19 cellular contexts compared by ENCODE assay signal in the genomic region with DNA sequence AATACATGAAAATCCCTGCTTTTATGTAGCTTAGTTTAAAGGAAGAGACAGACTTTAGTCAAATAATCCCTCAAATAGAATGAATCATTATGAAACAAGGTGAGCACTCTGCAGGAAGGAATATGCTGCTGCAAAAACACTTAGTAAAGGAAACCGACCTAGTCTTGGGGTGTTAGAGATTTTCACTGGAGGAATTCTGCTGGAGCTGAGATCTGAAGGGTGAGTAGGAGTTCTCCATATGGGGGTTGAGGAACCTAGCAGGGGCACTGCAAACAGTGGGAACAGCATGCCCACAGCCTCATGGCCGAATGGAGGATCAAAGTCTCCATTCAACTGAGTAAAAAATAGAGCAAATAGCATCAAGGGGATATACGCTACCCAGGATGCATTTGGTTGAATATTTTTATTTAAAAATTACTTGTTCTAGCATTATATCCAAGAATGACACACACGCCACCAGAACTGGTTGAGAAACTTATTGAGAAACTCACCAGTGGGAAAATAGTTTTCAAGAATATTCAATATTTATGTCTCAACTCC. TPM values are rescaled to one million over a fixed set of nuclear protein-coding genes. Genes with fewer than 3 reads are reported as not detected.
DNase-seq lines count a peak whose midpoint lies in the region; ATAC-seq, FAIRE-seq and TF ChIP-seq lines count a peak whose summit lies in the region.
"Had no signal": no experiment of that assay in that cellular context is flagged by ENCODE, and none has a peak within 500 bp of the region (broad histone marks: within the 10 kb centered on the region; RNA-seq: fewer than 3 reads in every experiment).

No MANE protein-coding gene starts in this region.

- peak overlapping the region; percentile 18 to 55 (median 34); a peak in 5 of 6 replicates for H3K4me3 ChIP-seq in HepG2 (replicated peaks in 1 of 3; ENCODE audit: insufficient read depth in 1 of 3, low read depth in 2 of 3, low read length in 3 of 3)
- no peak overlapping the region for H3K4me3 ChIP-seq in pancreas
- H3K4me3 ChIP-seq in esophagus squamous epithelium = no peak overlapping the region
- H3K4me3 ChIP-seq: GM23338 had no signal

- BruUV-seq in HepG2 (replicated peaks; lab: Mats Ljungman, UMichigan) = TSS peak; percentile 41

- peaks cover 31% of the 10 kb centered on the region for H3K27me3 Mint-ChIP-seq in activated naive CD4-positive, alpha-beta T cell treated with anti-CD3 and anti-CD28 coated beads, Interleukin-2, amount 10 ng/mL, durations not matched to agents 7 days and 5 days

- CTCF ChIA-PET in HepG2 (lab: Yijun Ruan, JAX; ENCODE audit: low intra/inter-chr PET ratio, low total read pairs) = no interaction called here
- CTCF ChIA-PET in activated naive CD4-positive, alpha-beta T cell treated with anti-CD3 and anti-CD28 coated beads, Interleukin-2, amount 10 ng/mL, durations not matched to agents 7 days and 5 days (lab: Charles Lee) = no interaction called here

- WGBS in HepG2 (ENCODE audit: low lambda C conversion rate) = 5% methylated on average over 4 of the region's 4 CpGs
- WGBS in pancreas, 2 donors = 37 to 49% methylated on average over 4 of the region's 4 CpGs
- WGBS in esophagus squamous epithelium, 2 donors = 54 to 69% methylated on average over 4 of the region's 4 CpGs

- no peaks in the 10 kb centered on the region for H3K36me3 Mint-ChIP-seq in activated naive CD4-positive, alpha-beta T cell treated with anti-CD3 and anti-CD28 coated beads, Interleukin-2, amount 50 U/mL, for 72 hours
- H3K36me3 Mint-ChIP-seq in activated naive CD4-positive, alpha-beta T cell treated with anti-CD3 and anti-CD28 coated beads, Interleukin-2, amount 10 ng/mL, durations not matched to agents 7 days and 5 days = no peaks in the 10 kb centered on the region
- H3K36me3 Mint-ChIP-seq: CD14-positive monocyte; CD4-positive, alpha-beta memory T cell; IgD-negative memory B cell had no signal

- H2AFZ ChIP-seq in HepG2 (ENCODE audit: low read length) = no peak overlapping the region
- H2AFZ ChIP-seq: GM23338 had no signal

- peak; percentile 61 for DNase-seq in HepG2 (ENCODE audit: low spot score)
- DNase-seq in pancreas = no peak
- no peak for DNase-seq in esophagus squamous epithelium (lab: John Stamatoyannopoulos, UW)
- no peak for DNase-seq in activated naive CD4-positive, alpha-beta T cell treated with anti-CD3 and anti-CD28 coated beads, Interleukin-2, amount 50 U/mL, for 72 hours (ENCODE audit: low spot score in 2 of 2)
- no peak for DNase-seq in activated naive CD4-positive, alpha-beta T cell treated with anti-CD3 and anti-CD28 coated beads, Interleukin-2, amount 10 ng/mL, durations not matched to agents 7 days and 5 days
- DNase-seq: AML-193; CD4-positive, alpha-beta memory T cell; DMS79 treated with DMSO at 0.1 percent for 48 hours; GF-D8; HCEC 1CT had no signal

- H3K36me3 ChIP-seq in HepG2 (replicated peaks in 1 of 2; ENCODE audit: control insufficient read depth in 1 of 2, insufficient read depth in 2 of 2, low read length in 2 of 2) (peaks cover 5 to 37% of the 10 kb centered on the region in 2 experiments; a peak in 4 of 5 replicates), pancreas (no peaks in the 10 kb centered on the region), esophagus squamous epithelium (no peaks in the 10 kb centered on the region)

- no peak overlapping the region for H3K27ac Mint-ChIP-seq in activated naive CD4-positive, alpha-beta T cell treated with anti-CD3 and anti-CD28 coated beads, Interleukin-2, amount 50 U/mL, for 72 hours
- H3K27ac Mint-ChIP-seq in activated naive CD4-positive, alpha-beta T cell treated with anti-CD3 and anti-CD28 coated beads, Interleukin-2, amount 10 ng/mL, durations not matched to agents 7 days and 5 days = no peak overlapping the region
- H3K27ac Mint-ChIP-seq: CD14-positive monocyte; CD4-positive, alpha-beta memory T cell; GM23338; IgD-negative memory B cell had no signal

- H3K4me2 ChIP-seq in HepG2 (ENCODE audit: low read depth, low read length) = peak overlapping the region; percentile 87
- H3K4me2 ChIP-seq: GM23338 had no signal

- in situ Hi-C loops in HepG2 (cut with HindIII; ENCODE audit: extremely low pct_ligation_motif_present, low pct_unique_long_range_greater_than_20kb) = no loop called here

- intact Hi-C loops in HepG2 (cut with micrococcal nuclease; ENCODE audit: unreplicated experiment) = loop anchor here (1.0 to 10.0 kb wide), 2 partner anchors 10 to 88 kb away; no protein-coding TSS in a partner anchor
- intact Hi-C loops in pancreas (cut with DNase I) = no loop called here
- intact Hi-C loops in esophagus squamous epithelium (cut with DNase I) = no loop called here

- H3K4me1 ChIP-seq in HepG2 (ENCODE audit: insufficient read depth, low read length) = peaks cover 78% of the 10 kb centered on the region
- peaks cover 0 to 9% (median 0%) of the 10 kb centered on the region in 3 donors for H3K4me1 ChIP-seq in pancreas
- peaks cover 0 to 7% (median 0%) of the 10 kb centered on the region in 3 donors for H3K4me1 ChIP-seq in esophagus squamous epithelium

- TF ChIP-seq EP300 in HepG2 (IDR thresholded peaks at IDR 0.05; ENCODE audit: low read depth in 2 of 2, low read length in 2 of 2) (0 out of 4 replicates have a peak, but pooled peaks of 1 of the 2 experiments have one; percentile 3), HepG2 (CRISPR knock-in tag; IDR thresholded peaks at IDR 0.05; ENCODE audit: borderline replicate concordance) (no peak)

- H4K20me1 ChIP-seq in HepG2 (ENCODE audit: insufficient read depth, low read length) = no peaks in the 10 kb centered on the region

- H3K4me1 Mint-ChIP-seq in activated naive CD4-positive, alpha-beta T cell treated with anti-CD3 and anti-CD28 coated beads, Interleukin-2, amount 10 ng/mL, durations not matched to agents 7 days and 5 days = no peaks in the 10 kb centered on the region
- H3K4me1 Mint-ChIP-seq: CD14-positive monocyte; CD4-positive, alpha-beta memory T cell; IgD-negative memory B cell had no signal

- H3K9me3 ChIP-seq in HepG2 (ENCODE audit: low read length) (no peaks in the 10 kb centered on the region), pancreas (no peaks in the 10 kb centered on the region), esophagus squamous epithelium (no peaks in the 10 kb centered on the region)

- 0 out of 2 replicates have a peak, but pooled peaks have one; percentile 9 for TF ChIP-seq RAD21 in HepG2 (CRISPR knock-in tag; IDR thresholded peaks at IDR 0.05)

- TF ChIP-seq CTCF in HepG2 (CRISPR knock-in tag; IDR thresholded peaks at IDR 0.05) (no peak), pancreas (IDR thresholded peaks at IDR 0.05) (no peak), esophagus squamous epithelium (IDR thresholded peaks at IDR 0.05) (no peak)

- H3K27me3 ChIP-seq in HepG2 (ENCODE audit: control insufficient read depth in 1 of 2, insufficient read depth in 2 of 2, low read length in 2 of 2) (no peaks in the 10 kb centered on the region), pancreas (no peaks in the 10 kb centered on the region), esophagus squamous epithelium (peaks cover 0 to 95% (median 0%) of the 10 kb centered on the region in 4 donors)

- POLR2A ChIA-PET in HepG2 (lab: Yijun Ruan, JAX) = interaction anchor here (1.1 to 10.9 kb wide), 14 partner anchors 9 to 181 kb away, joined by 3 to 359 read pairs (median 7); a partner anchor contains a TSS

- H3K27ac ChIP-seq in HepG2 (ENCODE audit: extremely low read length, insufficient read depth, low read length) (peak overlapping the region; percentile 98), pancreas (peak overlapping the region in 1 of 4 donors; percentile 31), esophagus squamous epithelium (no peak overlapping the region)
- H3K27ac ChIP-seq: HL-60 had no signal

- H3K9me3 Mint-ChIP-seq in activated naive CD4-positive, alpha-beta T cell treated with anti-CD3 and anti-CD28 coated beads, Interleukin-2, amount 50 U/mL, for 72 hours = no peaks in the 10 kb centered on the region
- H3K9me3 Mint-ChIP-seq in activated naive CD4-positive, alpha-beta T cell treated with anti-CD3 and anti-CD28 coated beads, Interleukin-2, amount 10 ng/mL, durations not matched to agents 7 days and 5 days = no peaks in the 10 kb centered on the region
- H3K9me3 Mint-ChIP-seq: GM23338 had no signal

- peaks cover 71% of the 10 kb centered on the region for H3K79me2 ChIP-seq in HepG2 (ENCODE audit: insufficient read depth, low read length)

- H3K4me3 Mint-ChIP-seq in activated naive CD4-positive, alpha-beta T cell treated with anti-CD3 and anti-CD28 coated beads, Interleukin-2, amount 10 ng/mL, durations not matched to agents 7 days and 5 days = no peak overlapping the region
- H3K4me3 Mint-ChIP-seq: CD4-positive, alpha-beta memory T cell; GM23338; IgD-negative memory B cell had no signal

- FAIRE-seq in HepG2 (lab: Jason Lieb, UNC) = no peak
- FAIRE-seq in pancreas (lab: Jason Lieb, UNC) = no peak
- FAIRE-seq: A204.1, H54 had no signal

- TF ChIP-seq POLR2A in HepG2 (IDR thresholded peaks at IDR 0.05; ENCODE audit: insufficient read depth in 1 of 2, low read depth in 2 of 2, low read length in 2 of 2) (no peak; a peak in 1 of 4 replicates), esophagus squamous epithelium (IDR thresholded peaks at IDR 0.05) (no peak)

- ATAC-seq in esophagus mucosa = peak; percentile 61
- ATAC-seq in HepG2 = peak; percentile 48
- ATAC-seq in pancreas = peak in 3 of 4 donors; percentile 21 to 46 (median 39)
- no peak for ATAC-seq in activated naive CD4-positive, alpha-beta T cell treated with anti-CD3 and anti-CD28 coated beads, Interleukin-2, amount 50 U/mL, for 72 hours
- ATAC-seq: GM23338 had no signal

- peak overlapping the region; percentile 93 for H3K9ac ChIP-seq in HepG2 (ENCODE audit: insufficient read depth, low read depth, low read length)

RNA-seq across cellular contexts. Expression of a gene that starts 3.5 kb away (rescaled TPM):
- total RNA-seq in esophagus mucosa = not detected
- total RNA-seq in HepG2 (2016; rRNA removed; fragmentation: Illumina TruSeq; extraction: Trizol) = 603 and 1,197 TPM in 2 replicates
- 49.3 and 57.5 TPM in 2 replicates for total RNA-seq in HepG2 (2016; cell fraction: cytosol; rRNA removed; fragmentation: Illumina TruSeq; extraction: Trizol; ENCODE audit: low read depth)
- 560 and 1,175 TPM in 2 replicates for total RNA-seq in HepG2 (2016; cell fraction: insoluble cytoplasmic fraction; rRNA removed; fragmentation: Illumina TruSeq; extraction: Trizol)
- total RNA-seq in HepG2 (2016; cell fraction: membrane; rRNA removed; fragmentation: Illumina TruSeq; extraction: Trizol) = 127 and 151 TPM in 2 replicates
- 929 and 1,111 TPM in 2 replicates for total RNA-seq in HepG2 (2016; cell fraction: nucleus; rRNA removed; fragmentation: Illumina TruSeq; extraction: Trizol)
- 1,427 and 1,430 TPM in 2 replicates for polyA plus RNA-seq in HepG2 (2011; rRNA removed)
- 1,054 and 1,367 TPM in 2 replicates for polyA plus RNA-seq in HepG2 (2011; cell fraction: cytosol; rRNA removed)
- 619 and 697 TPM in 2 replicates for polyA plus RNA-seq in HepG2 (2011; cell fraction: nucleus; rRNA removed)
- polyA plus RNA-seq in HepG2 (2012) = 1,282 and 1,626 TPM in 2 replicates
- 51.7 and 58.6 TPM in 2 replicates for polyA plus RNA-seq in HepG2 (2016; cell fraction: cytosol; fragmentation: Illumina TruSeq; extraction: Trizol; ENCODE audit: low read depth)
- polyA plus RNA-seq in HepG2 (2016; cell fraction: insoluble cytoplasmic fraction; fragmentation: Illumina TruSeq; extraction: Trizol; ENCODE audit: low read depth) = 462 and 464 TPM in 2 replicates
- 94.8 and 114 TPM in 2 replicates for polyA plus RNA-seq in HepG2 (2016; cell fraction: membrane; fragmentation: Illumina TruSeq; extraction: Trizol; ENCODE audit: low read depth)
- 923 and 981 TPM in 2 replicates for polyA plus RNA-seq in HepG2 (2016; cell fraction: nucleus; fragmentation: Illumina TruSeq; extraction: Trizol; ENCODE audit: insufficient read depth, low read depth)
- 0.26 and 658 TPM in 2 replicates for polyA minus RNA-seq in HepG2 (2011; rRNA and poly(A)+ RNA removed; ENCODE audit: low replicate concordance)
- 661 and 1,052 TPM in 2 replicates for polyA minus RNA-seq in HepG2 (2011; cell fraction: cytosol; rRNA and poly(A)+ RNA removed)
- 465 and 707 TPM in 2 replicates for polyA minus RNA-seq in HepG2 (2011; cell fraction: nucleus; rRNA and poly(A)+ RNA removed)
- total RNA-seq in pancreas = 1 to 10 TPM in 2 of 6 donors, under 1 TPM in 3, not detected in 1; 0.14 to 1.8 (median 0.98) TPM
- polyA plus RNA-seq in pancreas = not detected
- not detected for total RNA-seq in esophagus squamous epithelium
- not detected for total RNA-seq in activated naive CD4-positive, alpha-beta T cell treated with anti-CD3 and anti-CD28 coated beads, Interleukin-2, amount 50 U/mL, for 72 hours
- total RNA-seq: CD4-positive, alpha-beta memory T cell; GM23338; HT1080 had no signal
- polyA plus RNA-seq: BJ; CD14-positive monocyte; CD4-positive, alpha-beta memory T cell; IgD-negative memory B cell had no signal

RNA-seq across cellular contexts. Expression of a gene that starts 39.8 kb away (rescaled TPM):
- total RNA-seq in esophagus mucosa (2.3 TPM), HepG2 (2016; rRNA removed; fragmentation: Illumina TruSeq; extraction: Trizol) (3.5 and 8.9 TPM in 2 replicates), pancreas (10 to 100 TPM in 3 of 6 donors, 1 to 10 TPM in 3; 6.7 to 28.6 (median 10.8) TPM), esophagus squamous epithelium (10 to 100 TPM in 1 of 4 donors, 1 to 10 TPM in 3; 2.2 to 21.4 (median 3.3) TPM)
- 1.2 and 1.9 TPM in 2 replicates for total RNA-seq in HepG2 (2016; cell fraction: cytosol; rRNA removed; fragmentation: Illumina TruSeq; extraction: Trizol; ENCODE audit: low read depth)
- total RNA-seq in HepG2 (2016; cell fraction: insoluble cytoplasmic fraction; rRNA removed; fragmentation: Illumina TruSeq; extraction: Trizol) = 3.6 and 9.0 TPM in 2 replicates
- total RNA-seq in HepG2 (2016; cell fraction: membrane; rRNA removed; fragmentation: Illumina TruSeq; extraction: Trizol) = 1.2 and 1.5 TPM in 2 replicates
- 6.8 and 9.1 TPM in 2 replicates for total RNA-seq in HepG2 (2016; cell fraction: nucleus; rRNA removed; fragmentation: Illumina TruSeq; extraction: Trizol)
- polyA plus RNA-seq in HepG2 (2011; rRNA removed) (4.7 and 6.0 TPM in 2 replicates), pancreas (1 to 10 TPM; 4.4 to 5.6 TPM)
- 3.9 and 4.7 TPM in 2 replicates for polyA plus RNA-seq in HepG2 (2011; cell fraction: cytosol; rRNA removed)
- polyA plus RNA-seq in HepG2 (2011; cell fraction: nucleus; rRNA removed) = 3.7 and 4.5 TPM in 2 replicates
- 2.4 and 4.5 TPM in 2 replicates for polyA plus RNA-seq in HepG2 (2012)
- 0.32 and 0.36 TPM in 2 replicates for polyA plus RNA-seq in HepG2 (2016; cell fraction: cytosol; fragmentation: Illumina TruSeq; extraction: Trizol; ENCODE audit: low read depth)
- 2.9 and 3.3 TPM in 2 replicates for polyA plus RNA-seq in HepG2 (2016; cell fraction: insoluble cytoplasmic fraction; fragmentation: Illumina TruSeq; extraction: Trizol; ENCODE audit: low read depth)
- 0.55 and 0.68 TPM in 2 replicates for polyA plus RNA-seq in HepG2 (2016; cell fraction: membrane; fragmentation: Illumina TruSeq; extraction: Trizol; ENCODE audit: low read depth)
- 10.8 and 11.6 TPM in 2 replicates for polyA plus RNA-seq in HepG2 (2016; cell fraction: nucleus; fragmentation: Illumina TruSeq; extraction: Trizol; ENCODE audit: insufficient read depth, low read depth)
- polyA minus RNA-seq in HepG2 (2011; rRNA and poly(A)+ RNA removed; ENCODE audit: low replicate concordance) = 2.9 TPM in 1 of 2 replicates, not detected in the other
- 1.5 and 2.2 TPM in 2 replicates for polyA minus RNA-seq in HepG2 (2011; cell fraction: cytosol; rRNA and poly(A)+ RNA removed)
- 1.9 and 2.1 TPM in 2 replicates for polyA minus RNA-seq in HepG2 (2011; cell fraction: nucleus; rRNA and poly(A)+ RNA removed)
- under 1 TPM in 1 of 2 donors, not detected in 1; 0.21 TPM for total RNA-seq in activated naive CD4-positive, alpha-beta T cell treated with anti-CD3 and anti-CD28 coated beads, Interleukin-2, amount 50 U/mL, for 72 hours
- total RNA-seq: CD4-positive, alpha-beta memory T cell; HT1080 had no signal
- polyA plus RNA-seq: CD14-positive monocyte; CD4-positive, alpha-beta memory T cell; IgD-negative memory B cell had no signal

Comparison
In these comparisons a context has a peak if more than half of its experiments do, and no peak if none do; other contexts are left out.
1. ATAC-seq: peak in esophagus mucosa (single experiment), HepG2 (single experiment) and pancreas (3 of 4); none in activated naive CD4-positive, alpha-beta T cell treated with anti-CD3 and anti-CD28 coated beads, Interleukin-2, amount 50 U/mL, for 72 hours (0 of 2).
2. H3K4me3 ChIP-seq: peak in HepG2 (3 of 3); none in pancreas (0 of 4) and esophagus squamous epithelium (0 of 4).
3. RNA of a gene that starts 3.5 kb away (total RNA-seq): 49.3 to 1,197 TPM in HepG2; 0.14 to 1.8 TPM in pancreas, not detected in esophagus mucosa (single experiment), not detected in esophagus squamous epithelium and not detected in activated naive CD4-positive, alpha-beta T cell treated with anti-CD3 and anti-CD28 coated beads, Interleukin-2, amount 50 U/mL, for 72 hours; every median in the first group is over 10 times any median in the second.